11 cellular contexts compared by ENCODE assay signal in genomic region chrX:48071986-48072605, GRCh38. TPM values are rescaled to one million over a fixed set of nuclear protein-coding genes. Genes with fewer than 3 reads are reported as not detected.
DNase-seq lines count a peak whose midpoint lies in the region; ATAC-seq, FAIRE-seq and TF ChIP-seq lines count a peak whose summit lies in the region.
"Had no signal": no experiment of that assay in that cellular context is flagged by ENCODE, and none has a peak within 500 bp of the region (broad histone marks: within the 10 kb centered on the region; RNA-seq: fewer than 3 reads in every experiment).

No MANE protein-coding gene starts in this region.

- no peaks in the 10 kb centered on the region for H3K79me2 ChIP-seq in endothelial cell of umbilical vein (ENCODE audit: control insufficient read depth, insufficient read depth, low read length)
- H3K79me2 ChIP-seq in osteoblast (ENCODE audit: insufficient read depth, low read length): no peaks in the 10 kb centered on the region

- TF ChIP-seq CTCF in Panc1 (IDR thresholded peaks at IDR 0.05): no peak
- no peak for TF ChIP-seq CTCF in endothelial cell of umbilical vein (IDR thresholded peaks at IDR 0.05; ENCODE audit: extremely low read depth in 1 of 2, insufficient read depth in 1 of 2, low read depth in 1 of 2, low read length in 2 of 2)
- TF ChIP-seq CTCF in osteoblast (IDR thresholded peaks at IDR 0.05; ENCODE audit: extremely low read depth, low read depth, low read length): no peak

- no peaks in the 10 kb centered on the region for H3K4me1 ChIP-seq in CD8-positive, alpha-beta memory T cell (ENCODE audit: insufficient read depth, low read length)
- H3K4me1 ChIP-seq in Panc1 (ENCODE audit: control insufficient read depth, insufficient read depth, low read length): no peaks in the 10 kb centered on the region
- peaks cover 3% of the 10 kb centered on the region for H3K4me1 ChIP-seq in endothelial cell of umbilical vein (ENCODE audit: control insufficient read depth, extremely low read depth, insufficient read depth, low read length)
- H3K4me1 ChIP-seq in osteoblast (ENCODE audit: insufficient read depth, low read length): no peaks in the 10 kb centered on the region

- intact Hi-C loops in Panc1 (cut with micrococcal nuclease; ENCODE audit: unreplicated experiment): no loop called here
- intact Hi-C loops in endothelial cell of umbilical vein (cut with micrococcal nuclease): no loop called here

- no peaks in the 10 kb centered on the region for H3K27me3 ChIP-seq in CD8-positive, alpha-beta memory T cell (ENCODE audit: insufficient read depth, low read length, poor library complexity, severe bottlenecking)
- H3K27me3 ChIP-seq in Panc1 (ENCODE audit: control insufficient read depth, insufficient read depth, low read length) (no peaks in the 10 kb centered on the region), endothelial cell of umbilical vein (ENCODE audit: control insufficient read depth in 2 of 2, insufficient read depth in 2 of 2, low read length in 2 of 2) (no peaks in the 10 kb centered on the region), osteoblast (ENCODE audit: insufficient read depth, low read length) (no peaks in the 10 kb centered on the region)

- H3K36me3 Mint-ChIP-seq in CD8-positive, alpha-beta memory T cell: peaks cover 0 to 9% (median 0%) of the 10 kb centered on the region in 3 donors

- H3K27ac ChIP-seq in CD8-positive, alpha-beta memory T cell (ENCODE audit: low read depth, low read length): no peak overlapping the region
- H3K27ac ChIP-seq in Panc1 (ENCODE audit: low read length) (peak overlapping the region; percentile 86), endothelial cell of umbilical vein (ENCODE audit: insufficient read depth, low read depth, low read length) (no peak overlapping the region), osteoblast (ENCODE audit: low read depth, low read length) (no peak overlapping the region)

- peaks cover 0 to 5% of the 10 kb centered on the region in 2 donors for H3K27me3 Mint-ChIP-seq in CD8-positive, alpha-beta memory T cell
- H3K27me3 Mint-ChIP-seq: activated B cell treated with CpG ODN at 0.5 μM for 24 hours had no signal

- H4K20me1 ChIP-seq in endothelial cell of umbilical vein (replicated peaks; ENCODE audit: control insufficient read depth, extremely low read depth, insufficient read depth, low read length): no peaks in the 10 kb centered on the region
- no peaks in the 10 kb centered on the region for H4K20me1 ChIP-seq in osteoblast (ENCODE audit: insufficient read depth, low read length)

- POLR2A ChIA-PET in CD8-positive, alpha-beta memory T cell (lab: Charles Lee): no interaction called here
- POLR2A ChIA-PET in Panc1 (lab: Charles Lee) (no interaction called here), endothelial cell of umbilical vein (lab: Charles Lee) (no interaction called here)

- BruUV-seq in Panc1 (replicated peaks; lab: Mats Ljungman, UMichigan) (no TSS peak), endothelial cell of umbilical vein (replicated peaks; lab: Mats Ljungman, UMichigan) (no TSS peak)

- no peak for FAIRE-seq in endothelial cell of umbilical vein (lab: Jason Lieb, UNC)

- peaks cover 10 to 25% (median 14%) of the 10 kb centered on the region in 3 donors for H3K4me1 Mint-ChIP-seq in CD8-positive, alpha-beta memory T cell
- H3K4me1 Mint-ChIP-seq: activated B cell treated with CpG ODN at 0.5 μM for 24 hours had no signal

- no peak for DNase-seq in CD8-positive, alpha-beta memory T cell
- DNase-seq in Panc1 (ENCODE audit: low read depth, low spot score) (no peak), endothelial cell of umbilical vein (ENCODE audit: low read depth, low spot score) (no peak), osteoblast (ENCODE audit: insufficient read length, low spot score, missing footprints) (no peak), HCEC 1CT (no peak), activated gamma-delta T cell treated with Interleukin-2 at 50 U/mL for 16 hours (no peak)
- DNase-seq: activated B cell treated with CpG ODN at 0.5 μM for 24 hours had no signal

- in situ Hi-C loops in Panc1 (cut with HindIII; ENCODE audit: low pct_unique_long_range_greater_than_20kb, low sequenced_read_pairs): no loop called here

- H2AFZ ChIP-seq in endothelial cell of umbilical vein (ENCODE audit: low read depth, low read length) (peak overlapping the region; percentile 91), osteoblast (ENCODE audit: low read length) (peak overlapping the region; percentile 91)

- CTCF ChIA-PET in CD8-positive, alpha-beta memory T cell (lab: Charles Lee): no interaction called here
- CTCF ChIA-PET in Panc1 (lab: Charles Lee) (no interaction called here), endothelial cell of umbilical vein (lab: Charles Lee) (no interaction called here)

- peaks cover 0 to 1% (median 0%) of the 10 kb centered on the region in 5 donors for H3K9me3 Mint-ChIP-seq in CD8-positive, alpha-beta memory T cell
- H3K9me3 Mint-ChIP-seq: activated B cell treated with CpG ODN at 0.5 μM for 24 hours had no signal

- H3K36me3 ChIP-seq in CD8-positive, alpha-beta memory T cell (ENCODE audit: insufficient read depth, low read length): no peaks in the 10 kb centered on the region
- H3K36me3 ChIP-seq in Panc1 (ENCODE audit: control insufficient read depth, insufficient read depth, low read length) (no peaks in the 10 kb centered on the region), endothelial cell of umbilical vein (ENCODE audit: control insufficient read depth in 2 of 2, extremely low read depth in 1 of 2, insufficient read depth in 2 of 2, low read length in 2 of 2) (no peaks in the 10 kb centered on the region), osteoblast (ENCODE audit: insufficient read depth, low read length) (no peaks in the 10 kb centered on the region)

- peak overlapping the region; percentile 88 to 97 (median 92) for H3K4me3 Mint-ChIP-seq in CD8-positive, alpha-beta memory T cell
- H3K4me3 Mint-ChIP-seq: activated B cell treated with CpG ODN at 0.5 μM for 24 hours had no signal

- H3K9ac ChIP-seq in endothelial cell of umbilical vein (replicated peaks; ENCODE audit: extremely low read depth, insufficient read depth, low read length): no peak overlapping the region

- dilution Hi-C loops in endothelial cell of umbilical vein (cut with MboI; ENCODE audit: extremely low pct_ligation_motif_present, low sequenced_read_pairs): no loop called here

- no peak for ATAC-seq in Panc1
- no peak for ATAC-seq in GM21528 (IDR thresholded peaks at IDR 0.05; ENCODE audit: low FRiP score, unreplicated experiment)
- ATAC-seq in HG03135 (IDR thresholded peaks at IDR 0.05; ENCODE audit: unreplicated experiment): no peak

- peak overlapping the region; percentile 77 for H3K4me3 ChIP-seq in CD8-positive, alpha-beta memory T cell (ENCODE audit: low read length)
- H3K4me3 ChIP-seq in Panc1 (ENCODE audit: low read depth in 2 of 2, low read length in 2 of 2) (peak overlapping the region; percentile 68 to 70), endothelial cell of umbilical vein (replicated peaks in 1 of 3; ENCODE audit: insufficient read depth in 1 of 3, low read depth in 1 of 3, low read length in 3 of 3) (peak overlapping the region; percentile 50 to 68 (median 61)), osteoblast (ENCODE audit: insufficient read depth, low read length) (peak overlapping the region; percentile 82)

- H3K4me2 ChIP-seq in endothelial cell of umbilical vein (ENCODE audit: insufficient read depth, low read length) (peak overlapping the region; percentile 43), osteoblast (ENCODE audit: insufficient read depth, low read length) (peak overlapping the region; percentile 64)

- peak overlapping the region; percentile 13 to 99 (median 92) for H3K27ac Mint-ChIP-seq in CD8-positive, alpha-beta memory T cell
- H3K27ac Mint-ChIP-seq: activated B cell treated with CpG ODN at 0.5 μM for 24 hours had no signal

- H3K9me3 ChIP-seq in CD8-positive, alpha-beta memory T cell (ENCODE audit: low read length): no peaks in the 10 kb centered on the region
- H3K9me3 ChIP-seq in Panc1 (ENCODE audit: control insufficient read depth, insufficient read depth, low read depth, low read length) (no peaks in the 10 kb centered on the region), endothelial cell of umbilical vein (replicated peaks; ENCODE audit: control insufficient read depth, insufficient read depth, low read length) (no peaks in the 10 kb centered on the region), osteoblast (ENCODE audit: low read depth, low read length) (no peaks in the 10 kb centered on the region)

- H3K9me1 ChIP-seq in endothelial cell of umbilical vein (replicated peaks; ENCODE audit: control insufficient read depth, extremely low read depth, insufficient read depth, low read length): no peaks in the 10 kb centered on the region

- no peak for TF ChIP-seq POLR2A in endothelial cell of umbilical vein (IDR thresholded peaks at IDR 0.05; ENCODE audit: low read depth, low read length)

TF ChIP-seq in endothelial cell of umbilical vein, 7 proteins besides CTCF, POLR2A, EP300 and RAD21 (continues in another document):
- no peak for TF ChIP-seq FOS (IDR thresholded peaks at IDR 0.05; ENCODE audit: borderline replicate concordance, insufficient read depth, low read length)

RNA-seq across cellular contexts. Expression of gene ZNF630, which starts 0.7 kb away (rescaled TPM):
- total RNA-seq in CD8-positive, alpha-beta memory T cell: 1 to 10 TPM; 1.5 to 1.6 TPM
- 0.89 TPM for polyA plus RNA-seq in CD8-positive, alpha-beta memory T cell
- total RNA-seq in Panc1 (2021; ENCODE audit: unreplicated experiment): 3.0 TPM
- 1.8 TPM for polyA plus RNA-seq in Panc1 (2012; ENCODE audit: insufficient read length)
- 1.5 and 1.6 TPM in 2 replicates for total RNA-seq in endothelial cell of umbilical vein
- 0.87 and 1.0 TPM in 2 replicates for polyA plus RNA-seq in endothelial cell of umbilical vein
- 1.6 TPM in 2 replicates for polyA plus RNA-seq in endothelial cell of umbilical vein (2011; cell fraction: cytosol; rRNA removed)
- 2.6 and 2.9 TPM in 2 replicates for polyA plus RNA-seq in endothelial cell of umbilical vein (2011; cell fraction: nucleus; rRNA removed)
- polyA plus RNA-seq in endothelial cell of umbilical vein (2012): 1.6 TPM in 2 replicates
- 1.5 and 3.0 TPM in 2 replicates for polyA minus RNA-seq in endothelial cell of umbilical vein
- not detected for polyA minus RNA-seq in endothelial cell of umbilical vein (2011; cell fraction: cytosol; rRNA and poly(A)+ RNA removed)
- 1.3 and 2.5 TPM in 2 replicates for polyA minus RNA-seq in endothelial cell of umbilical vein (2011; cell fraction: nucleus; rRNA and poly(A)+ RNA removed)
- 0.72 and 2.1 TPM in 2 replicates for total RNA-seq in osteoblast
- total RNA-seq: activated B cell treated with CpG ODN at 0.5 μM for 24 hours, G401 had no signal

RNA-seq across cellular contexts. Expression of gene SPACA5B, which starts 58.3 kb away (rescaled TPM):
- not detected for total RNA-seq in CD8-positive, alpha-beta memory T cell
- not detected for polyA plus RNA-seq in CD8-positive, alpha-beta memory T cell
- not detected for total RNA-seq in Panc1 (2021; ENCODE audit: unreplicated experiment)
- not detected for polyA plus RNA-seq in Panc1 (2012; ENCODE audit: insufficient read length)
- not detected in 2 replicates for total RNA-seq in endothelial cell of umbilical vein
- polyA plus RNA-seq in endothelial cell of umbilical vein: not detected in 2 replicates
- polyA plus RNA-seq in endothelial cell of umbilical vein (2011; cell fraction: cytosol; rRNA removed): not detected in 2 replicates
- polyA plus RNA-seq in endothelial cell of umbilical vein (2011; cell fraction: nucleus; rRNA removed): not detected in 2 replicates
- not detected in 2 replicates for polyA plus RNA-seq in endothelial cell of umbilical vein (2012)
- not detected in 2 replicates for polyA minus RNA-seq in endothelial cell of umbilical vein
- polyA minus RNA-seq in endothelial cell of umbilical vein (2011; cell fraction: cytosol; rRNA and poly(A)+ RNA removed): not detected
- polyA minus RNA-seq in endothelial cell of umbilical vein (2011; cell fraction: nucleus; rRNA and poly(A)+ RNA removed): not detected in 2 replicates
- total RNA-seq in osteoblast: not detected in 2 replicates
- total RNA-seq: activated B cell treated with CpG ODN at 0.5 μM for 24 hours, G401, H4 had no signal
